21 cellular contexts compared by ENCODE assay signal in genomic region chr3:141484701-141485287, GRCh38. TPM values are rescaled to one million over a fixed set of nuclear protein-coding genes. Genes with fewer than 3 reads are reported as not detected.
DNase-seq lines count a peak whose midpoint lies in the region; ATAC-seq and TF ChIP-seq lines count a peak whose summit lies in the region.
"Had no signal": no experiment of that assay in that cellular context is flagged by ENCODE, and none has a peak within 500 bp of the region (broad histone marks: within the 10 kb centered on the region; RNA-seq: fewer than 3 reads in every experiment).

No MANE protein-coding gene starts in this region.

- POLR2A ChIA-PET in CD4-positive, alpha-beta T cell (lab: Charles Lee): interaction anchor here (0.9 to 5.6 kb wide), 3 partner anchors 15 to 74 kb away, joined by 3 to 249 read pairs (median 4); no protein-coding TSS in a partner anchor
- POLR2A ChIA-PET in OCI-LY7 (lab: Charles Lee): interaction anchor here (2.0 kb wide), 1 partner anchor 14 kb away, joined by 5 read pairs; no protein-coding TSS in a partner anchor

- CTCF ChIA-PET in CD4-positive, alpha-beta T cell (lab: Charles Lee): interaction anchor here (1.4 kb wide), 1 partner anchor 11 kb away, joined by 5 read pairs; no protein-coding TSS in a partner anchor
- CTCF ChIA-PET in OCI-LY7 (lab: Charles Lee; ENCODE audit: unreplicated experiment): no interaction called here

- no peak overlapping the region for H2AFZ ChIP-seq in OCI-LY7 (ENCODE audit: low read length)

- peak overlapping the region; percentile 90 for H3K4me3 Mint-ChIP-seq in CD4-positive, alpha-beta T cell
- no peak overlapping the region for H3K4me3 Mint-ChIP-seq in central memory CD8-positive, alpha-beta T cell
- peak overlapping the region; percentile 54 to 85 (median 63) for H3K4me3 Mint-ChIP-seq in nephron

- no peak for TF ChIP-seq CTCF in CD4-positive, alpha-beta T cell (IDR thresholded peaks at IDR 0.05)
- TF ChIP-seq CTCF in DOHH2 (IDR thresholded peaks at IDR 0.05; ENCODE audit: low read depth, low read length, poor library complexity, severe bottlenecking) (no peak), nephron (IDR thresholded peaks at IDR 0.05; ENCODE audit: unreplicated experiment in 3 of 3) (no peak), OCI-LY7 (conservative IDR thresholded peaks at IDR 0.05; ENCODE audit: low read length) (no peak)

- H3K9me3 ChIP-seq in CD4-positive, alpha-beta T cell (ENCODE audit: control insufficient read depth, low read length): no peaks in the 10 kb centered on the region
- no peaks in the 10 kb centered on the region for H3K9me3 ChIP-seq in DOHH2 (ENCODE audit: control insufficient read depth, insufficient read depth, low read length)
- H3K9me3 ChIP-seq in OCI-LY7 (ENCODE audit: low read length): no peaks in the 10 kb centered on the region
- H3K9me3 ChIP-seq: BE2C, gastroesophageal sphincter, mucosa of descending colon, sigmoid colon, SJSA1 had no signal

- DNase-seq in CD4-positive, alpha-beta T cell: no peak
- no peak for DNase-seq in central memory CD8-positive, alpha-beta T cell (ENCODE audit: low spot score in 2 of 2)
- DNase-seq in H7 (no peak), OCI-LY7 (ENCODE audit: low spot score) (no peak), activated gamma-delta T cell (lab: John Stamatoyannopoulos, UW) (no peak)
- DNase-seq: activated CD4-positive, CD25-positive, alpha-beta regulatory T cell treated with anti-CD3 and anti-CD28 coated beads, Interleukin-2, amount 50 U/mL, for 72 hours; activated CD8-positive, alpha-beta memory T cell treated with anti-CD3 and anti-CD28 coated beads, Interleukin-2, amount 50 U/mL, for 4 hours; activated naive CD4-positive, alpha-beta T cell treated with anti-CD3 and anti-CD28 coated beads, Interleukin-2, amount 50 U/mL, for 16 hours; BE2C; DMS153; erythroblast; left cardiac atrium; mucosa of descending colon; NCI-H1417; NCI-H526 treated with DMSO at 0.1 percent for 48 hours; sigmoid colon; T1000 had no signal

- intact Hi-C loops in CD4-positive, alpha-beta T cell (cut with DNase I, micrococcal nuclease): loop anchor here in 1 of 2 experiments (5.0 to 10.0 kb wide), 2 partner anchors 43 to 390 kb away; partner anchors contain the start of gene ATP1B3
- intact Hi-C loops in OCI-LY7 (cut with micrococcal nuclease; ENCODE audit: unreplicated experiment): loop anchor here (10.0 kb wide), 2 partner anchors 250 to 390 kb away; partner anchors contain the start of genes ATP1B3 and RNF7

- H3K27ac Mint-ChIP-seq in CD4-positive, alpha-beta T cell: peak overlapping the region; percentile 82
- H3K27ac Mint-ChIP-seq in central memory CD8-positive, alpha-beta T cell (ENCODE audit: low read depth): peak overlapping the region; percentile 50
- peak overlapping the region in 1 of 3 experiments; percentile 92 for H3K27ac Mint-ChIP-seq in nephron

- H3K9me3 Mint-ChIP-seq in CD4-positive, alpha-beta T cell: no peaks in the 10 kb centered on the region
- no peaks in the 10 kb centered on the region for H3K9me3 Mint-ChIP-seq in central memory CD8-positive, alpha-beta T cell
- H3K9me3 Mint-ChIP-seq in nephron: no peaks in the 10 kb centered on the region

- BruUV-seq in OCI-LY7 (replicated peaks; lab: Mats Ljungman, UMichigan): no TSS peak

- H3K9me2 ChIP-seq in DOHH2 (replicated peaks; ENCODE audit: control insufficient read depth, low read length) (no peaks in the 10 kb centered on the region), OCI-LY7 (ENCODE audit: insufficient read depth, low read length) (no peaks in the 10 kb centered on the region)

- H4K20me1 ChIP-seq in DOHH2 (ENCODE audit: control insufficient read depth, insufficient read depth, low read depth, low read length) (peaks cover 8% of the 10 kb centered on the region; the same call in 1 of the 2 replicates), OCI-LY7 (ENCODE audit: insufficient read depth, low read length) (peaks cover 20% of the 10 kb centered on the region)

- H3K79me2 ChIP-seq in DOHH2 (ENCODE audit: control insufficient read depth, low read length): peaks cover 28% of the 10 kb centered on the region
- peaks cover 20% of the 10 kb centered on the region for H3K79me2 ChIP-seq in OCI-LY7 (ENCODE audit: insufficient read depth, low read depth, low read length)

- H3K36me3 ChIP-seq in DOHH2 (ENCODE audit: control insufficient read depth, low read length) (peaks cover 12% of the 10 kb centered on the region), H7 (replicated peaks; ENCODE audit: control insufficient read depth, insufficient read depth, low read length) (no peaks in the 10 kb centered on the region), OCI-LY7 (ENCODE audit: insufficient read depth, low read length) (peaks cover 3% of the 10 kb centered on the region; the same call in 1 of the 2 replicates)
- H3K36me3 ChIP-seq: gastroesophageal sphincter, sigmoid colon had no signal

- peaks cover 51% of the 10 kb centered on the region for H3K4me1 ChIP-seq in DOHH2 (ENCODE audit: control insufficient read depth, low read length)
- peaks cover 34% of the 10 kb centered on the region for H3K4me1 ChIP-seq in OCI-LY7 (ENCODE audit: insufficient read depth, low read length, poor library complexity, severe bottlenecking)
- H3K4me1 ChIP-seq: BE2C had no signal

- peak overlapping the region; percentile 79 for H3K4me2 ChIP-seq in DOHH2 (ENCODE audit: low read length)
- no peak overlapping the region for H3K4me2 ChIP-seq in OCI-LY7 (ENCODE audit: low read length)

- H3K27me3 Mint-ChIP-seq in CD4-positive, alpha-beta T cell: no peaks in the 10 kb centered on the region
- H3K27me3 Mint-ChIP-seq in central memory CD8-positive, alpha-beta T cell: no peaks in the 10 kb centered on the region
- H3K27me3 Mint-ChIP-seq in nephron (ENCODE audit: low read depth): peaks cover 5% of the 10 kb centered on the region

- no peak for ATAC-seq in CD4-positive, alpha-beta T cell (ENCODE audit: poor library complexity)
- no peak for ATAC-seq in central memory CD8-positive, alpha-beta T cell (replicated peaks; ENCODE audit: extremely low read depth, poor library complexity, severe bottlenecking)
- ATAC-seq: gastroesophageal sphincter, left cardiac atrium had no signal

- H3K4me1 Mint-ChIP-seq in CD4-positive, alpha-beta T cell (ENCODE audit: low read depth): peaks cover 44% of the 10 kb centered on the region
- peaks cover 43% of the 10 kb centered on the region for H3K4me1 Mint-ChIP-seq in central memory CD8-positive, alpha-beta T cell
- H3K4me1 Mint-ChIP-seq in nephron: peaks cover 31% of the 10 kb centered on the region

- H3K27ac ChIP-seq in CD4-positive, alpha-beta T cell (ENCODE audit: low read depth, low read length): no peak overlapping the region
- H3K27ac ChIP-seq in DOHH2 (ENCODE audit: low read depth, low read length) (peak overlapping the region; percentile 76), OCI-LY7 (ENCODE audit: low read depth, low read length, poor library complexity, severe bottlenecking) (no peak overlapping the region)

- peaks cover 18% of the 10 kb centered on the region for H3F3A ChIP-seq in DOHH2 (ENCODE audit: control insufficient read depth, insufficient read depth)

- no peaks in the 10 kb centered on the region for H3K27me3 ChIP-seq in CD4-positive, alpha-beta T cell (ENCODE audit: control insufficient read depth, insufficient read depth, low read length)
- no peaks in the 10 kb centered on the region for H3K27me3 ChIP-seq in DOHH2 (ENCODE audit: control insufficient read depth, low read length)
- H3K27me3 ChIP-seq in H7 (ENCODE audit: control insufficient read depth, insufficient read depth, low read length): no peaks in the 10 kb centered on the region
- H3K27me3 ChIP-seq: BE2C, gastroesophageal sphincter, sigmoid colon, SJSA1 had no signal

- H3K4me3 ChIP-seq in DOHH2 (ENCODE audit: low read length) (peak overlapping the region; percentile 71; the same call in 1 of the 2 replicates), H7 (ENCODE audit: insufficient read depth, low read depth, low read length) (no peak overlapping the region), OCI-LY7 (ENCODE audit: low read depth, low read length, poor library complexity, severe bottlenecking) (no peak overlapping the region)
- H3K4me3 ChIP-seq: gastroesophageal sphincter, mucosa of descending colon, sigmoid colon, SJSA1 had no signal

- H3K36me3 Mint-ChIP-seq in CD4-positive, alpha-beta T cell (ENCODE audit: low read depth): peaks cover 18% of the 10 kb centered on the region
- H3K36me3 Mint-ChIP-seq in central memory CD8-positive, alpha-beta T cell (ENCODE audit: insufficient read depth): peaks cover 10% of the 10 kb centered on the region
- H3K36me3 Mint-ChIP-seq in nephron (ENCODE audit: low read depth): no peaks in the 10 kb centered on the region

RNA-seq across cellular contexts. Expression of gene RASA2, which starts 2.0 kb away (rescaled TPM):
- 10 to 100 TPM; 96.1 to 96.4 TPM for total RNA-seq in CD4-positive, alpha-beta T cell
- 11.6 and 17.9 TPM in 2 replicates for total RNA-seq in H7 (2014; rRNA removed; shearing (Covaris generic))
- 11.0 and 13.0 TPM in 2 replicates for total RNA-seq in OCI-LY7 (2014; rRNA removed; shearing (Covaris generic))
- 21.7 and 27.8 TPM in 2 replicates for total RNA-seq in OCI-LY7 (2022)
